In genomic region chr4:102061133-102061532, GRCh38 we compare ENCODE assay signal across 17 cellular contexts.
DNase-seq lines count a peak whose midpoint lies in the region; ATAC-seq and TF ChIP-seq lines count a peak whose summit lies in the region.
"Had no signal": no experiment of that assay in that cellular context is flagged by ENCODE, and none has a peak within 500 bp of the region (broad histone marks: within the 10 kb centered on the region; RNA-seq: fewer than 3 reads in every experiment).

No MANE protein-coding gene starts in this region.

- no peaks in the 10 kb centered on the region for H3K4me1 ChIP-seq in gastrocnemius medialis
- H3K4me1 ChIP-seq: BE2C had no signal

- H3K27ac ChIP-seq in gastrocnemius medialis: no peak overlapping the region

- no peaks in the 10 kb centered on the region for H3K9me3 Mint-ChIP-seq in memory B cell
- H3K9me3 Mint-ChIP-seq: activated naive CD4-positive, alpha-beta T cell treated with anti-CD3 and anti-CD28 coated beads, Interleukin-2, amount 50 U/mL, for 24 hours; IgD-negative memory B cell; nephron progenitor cell had no signal

- no peaks in the 10 kb centered on the region for H3K27me3 ChIP-seq in gastrocnemius medialis
- H3K27me3 ChIP-seq: BE2C had no signal

- H3K27ac Mint-ChIP-seq in memory B cell: peak overlapping the region; percentile 81
- H3K27ac Mint-ChIP-seq: activated naive CD4-positive, alpha-beta T cell treated with anti-CD3 and anti-CD28 coated beads, Interleukin-2, amount 50 U/mL, for 24 hours; nephron progenitor cell had no signal

- H3K9me3 ChIP-seq in gastrocnemius medialis: no peaks in the 10 kb centered on the region
- H3K9me3 ChIP-seq: BE2C had no signal

- no peaks in the 10 kb centered on the region for H3K27me3 Mint-ChIP-seq in memory B cell
- H3K27me3 Mint-ChIP-seq: IgD-negative memory B cell had no signal

- H3K36me3 Mint-ChIP-seq in memory B cell: peaks cover 48% of the 10 kb centered on the region
- H3K36me3 Mint-ChIP-seq: activated naive CD4-positive, alpha-beta T cell treated with anti-CD3 and anti-CD28 coated beads, Interleukin-2, amount 50 U/mL, for 24 hours had no signal

- ATAC-seq in GM18858 (IDR thresholded peaks at IDR 0.05; ENCODE audit: unreplicated experiment) (peak; percentile 80), GM21360 (IDR thresholded peaks at IDR 0.05; ENCODE audit: unreplicated experiment) (peak; percentile 86), HG03097 (IDR thresholded peaks at IDR 0.05; ENCODE audit: low FRiP score, unreplicated experiment) (peak; percentile 77), memory B cell (ENCODE audit: low read depth) (peak; percentile 91), gastrocnemius medialis (no peak)
- ATAC-seq: left ventricle myocardium superior had no signal

- no peak overlapping the region for H3K4me3 Mint-ChIP-seq in memory B cell
- H3K4me3 Mint-ChIP-seq: activated naive CD4-positive, alpha-beta T cell treated with anti-CD3 and anti-CD28 coated beads, Interleukin-2, amount 50 U/mL, for 24 hours; IgD-negative memory B cell; nephron progenitor cell had no signal

- TF ChIP-seq POLR2A in gastrocnemius medialis (IDR thresholded peaks at IDR 0.05): no peak

- in situ Hi-C loops in gastrocnemius medialis (cut with MboI; ENCODE audit: low sequenced_read_pairs in 4 of 4): no loop called here

- intact Hi-C loops in gastrocnemius medialis (cut with DNase I; ENCODE audit: low total_unique reads): no loop called here
- intact Hi-C loops in head of caudate nucleus (cut with DNase I): no loop called here

- no peak for TF ChIP-seq CTCF in gastrocnemius medialis (IDR thresholded peaks at IDR 0.05 in 4 of 5, conservative IDR thresholded peaks at IDR 0.05 in 1 of 5)

- peaks cover 3% of the 10 kb centered on the region for H3K4me1 Mint-ChIP-seq in memory B cell
- H3K4me1 Mint-ChIP-seq: activated naive CD4-positive, alpha-beta T cell treated with anti-CD3 and anti-CD28 coated beads, Interleukin-2, amount 50 U/mL, for 24 hours; nephron progenitor cell had no signal

- H3K4me3 ChIP-seq in gastrocnemius medialis: no peak overlapping the region

- H3K36me3 ChIP-seq in gastrocnemius medialis: no peaks in the 10 kb centered on the region
- H3K36me3 ChIP-seq: BE2C had no signal

- DNase-seq in memory B cell (ENCODE audit: low spot score in 2 of 2) (no peak), gastrocnemius medialis (no peak), head of caudate nucleus (no peak)
- DNase-seq in activated T-cell treated with anti-CD3 and anti-CD28 coated beads, Interleukin-2, amount 50 U/mL, for 48 hours: no peak
- DNase-seq: activated CD4-positive, CD25-positive, alpha-beta regulatory T cell; activated CD8-positive, alpha-beta memory T cell treated with anti-CD3 and anti-CD28 coated beads, Interleukin-2, amount 50 U/mL, for 4 hours; BE2C; left ventricle myocardium superior; NCI-H1417; nephron progenitor cell; SW 1271; trophoblast cell had no signal

Comparison
In these comparisons a context has a peak if more than half of its experiments do, and no peak if none do; other contexts are left out.
1. ATAC-seq: peak in GM18858 (single experiment), GM21360 (single experiment), HG03097 (single experiment) and memory B cell (single experiment); none in gastrocnemius medialis (0 of 2).